9 cellular contexts compared by ENCODE assay signal in genomic region chr5:54904425-54904824, GRCh38.
DNase-seq lines count a peak whose midpoint lies in the region; ATAC-seq and TF ChIP-seq lines count a peak whose summit lies in the region.
"Had no signal": no experiment of that assay in that cellular context is flagged by ENCODE, and none has a peak within 500 bp of the region (broad histone marks: within the 10 kb centered on the region; RNA-seq: fewer than 3 reads in every experiment).

No MANE protein-coding gene starts in this region.

- H3K27me3 ChIP-seq in WERI-Rb-1 (ENCODE audit: insufficient read depth, low read depth, severe bottlenecking) = peaks cover 15% of the 10 kb centered on the region
- peaks cover 4% of the 10 kb centered on the region for H3K27me3 ChIP-seq in kidney epithelial cell (ENCODE audit: control insufficient read depth, insufficient read depth, low read length)
- H3K27me3 ChIP-seq: pancreas had no signal

- TF ChIP-seq CTCF in WERI-Rb-1 (IDR thresholded peaks at IDR 0.05; ENCODE audit: low read depth, low read length) (peak; percentile 71), kidney epithelial cell (IDR thresholded peaks at IDR 0.05; ENCODE audit: insufficient read depth, low read length, poor library complexity, severe bottlenecking) (peak; percentile 65)

- no peaks in the 10 kb centered on the region for H3K9me3 ChIP-seq in WERI-Rb-1 (ENCODE audit: severe bottlenecking)
- H3K9me3 ChIP-seq: pancreas had no signal

- no peak overlapping the region for H3K27ac ChIP-seq in WERI-Rb-1
- H3K27ac ChIP-seq: pancreas had no signal

- H3K4me3 ChIP-seq in WERI-Rb-1 (ENCODE audit: low read depth, low read length) (no peak overlapping the region), kidney epithelial cell (ENCODE audit: low read depth, low read length) (no peak overlapping the region)
- H3K4me3 ChIP-seq: pancreas had no signal

- no peak for ATAC-seq in HG02938 (IDR thresholded peaks at IDR 0.05; ENCODE audit: unreplicated experiment)

- DNase-seq in COLO829 (ENCODE audit: low spot score) (peak; percentile 31), HT-29 (ENCODE audit: low spot score) (peak; percentile 26), WERI-Rb-1 (no peak), kidney epithelial cell (ENCODE audit: low read depth) (no peak), GM19238 (ENCODE audit: insufficient read length, low spot score) (no peak), mesenteric fat pad (ENCODE audit: low spot score) (no peak)
- DNase-seq in stimulated activated CD4-positive, alpha-beta T cell treated with anti-CD3 and anti-CD28 coated beads, Interleukin-4, amount 100 ng/mL, for 4 hours = no peak
- DNase-seq: pancreas had no signal

- no peaks in the 10 kb centered on the region for H3K36me3 ChIP-seq in WERI-Rb-1
- no peaks in the 10 kb centered on the region for H3K36me3 ChIP-seq in kidney epithelial cell (ENCODE audit: control insufficient read depth, insufficient read depth, low read length)
- H3K36me3 ChIP-seq: pancreas had no signal

Comparison
In these comparisons a context has a peak if more than half of its experiments do, and no peak if none do; other contexts are left out.
1. DNase-seq: peak in COLO829 (single experiment) and HT-29 (single experiment); none in WERI-Rb-1 (single experiment), kidney epithelial cell (single experiment), GM19238 (single experiment), stimulated activated CD4-positive, alpha-beta T cell treated with anti-CD3 and anti-CD28 coated beads, Interleukin-4, amount 100 ng/mL, for 4 hours (0 of 2) and mesenteric fat pad (single experiment).